Comparison of ENCODE assay signal across 10 cellular contexts in genomic region chr17:64709481-64709880, GRCh38. TPM values are rescaled to one million over a fixed set of nuclear protein-coding genes. Genes with fewer than 3 reads are reported as not detected.
DNase-seq lines count a peak whose midpoint lies in the region; ATAC-seq, FAIRE-seq and TF ChIP-seq lines count a peak whose summit lies in the region.
"Had no signal": no experiment of that assay in that cellular context is flagged by ENCODE, and none has a peak within 500 bp of the region (broad histone marks: within the 10 kb centered on the region; RNA-seq: fewer than 3 reads in every experiment).

No MANE protein-coding gene starts in this region.

- peaks cover 21% of the 10 kb centered on the region for H3K4me1 Mint-ChIP-seq in activated T-helper 17 cell treated with anti-CD3 and anti-CD28 coated beads, Interleukin-2, amount 50 U/mL, for 72 hours
- peaks cover 7% of the 10 kb centered on the region for H3K4me1 Mint-ChIP-seq in type B pancreatic cell (ENCODE audit: unreplicated experiment)

- no peaks in the 10 kb centered on the region for H3K9me3 ChIP-seq in left ventricle myocardium inferior (replicated peaks)
- no peaks in the 10 kb centered on the region for H3K9me3 ChIP-seq in lower lobe of right lung
- H3K9me3 ChIP-seq in gastrocnemius medialis = no peaks in the 10 kb centered on the region

- no peaks in the 10 kb centered on the region for H3K9me3 Mint-ChIP-seq in activated T-helper 17 cell treated with anti-CD3 and anti-CD28 coated beads, Interleukin-2, amount 50 U/mL, for 72 hours
- H3K9me3 Mint-ChIP-seq in type B pancreatic cell = no peaks in the 10 kb centered on the region
- H3K9me3 Mint-ChIP-seq: neural crest cell had no signal

- intact Hi-C loops in left ventricle myocardium inferior (cut with micrococcal nuclease) = no loop called here
- intact Hi-C loops in cardiac septum (cut with DNase I) = no loop called here
- intact Hi-C loops in lower lobe of right lung (cut with DNase I) = no loop called here
- intact Hi-C loops in gastrocnemius medialis (cut with DNase I; ENCODE audit: low total_unique reads) = no loop called here

- H3K36me3 ChIP-seq in left ventricle myocardium inferior = no peaks in the 10 kb centered on the region
- no peaks in the 10 kb centered on the region for H3K36me3 ChIP-seq in lower lobe of right lung
- H3K36me3 ChIP-seq in gastrocnemius medialis = no peaks in the 10 kb centered on the region

- no peaks in the 10 kb centered on the region for H3K36me3 Mint-ChIP-seq in activated T-helper 17 cell treated with anti-CD3 and anti-CD28 coated beads, Interleukin-2, amount 50 U/mL, for 72 hours (ENCODE audit: low read depth)
- H3K36me3 Mint-ChIP-seq in type B pancreatic cell = no peaks in the 10 kb centered on the region

- FAIRE-seq in D721Med (lab: Jason Lieb, UNC) = no peak

- H3K27ac ChIP-seq in left ventricle myocardium inferior (replicated peaks) (peak overlapping the region; percentile 67), lower lobe of right lung (peak overlapping the region; percentile 77), gastrocnemius medialis (no peak overlapping the region)

- H3K4me1 ChIP-seq in left ventricle myocardium inferior (peaks cover 50% of the 10 kb centered on the region), lower lobe of right lung (peaks cover 65% of the 10 kb centered on the region), gastrocnemius medialis (peaks cover 5 to 7% of the 10 kb centered on the region in 2 donors)

- in situ Hi-C loops in gastrocnemius medialis (cut with MboI; ENCODE audit: low sequenced_read_pairs in 4 of 4) = no loop called here

- no peak for TF ChIP-seq CTCF in left ventricle myocardium inferior (IDR thresholded peaks at IDR 0.05; ENCODE audit: borderline replicate concordance)
- TF ChIP-seq CTCF in lower lobe of right lung (IDR thresholded peaks at IDR 0.05) = no peak
- no peak for TF ChIP-seq CTCF in gastrocnemius medialis (IDR thresholded peaks at IDR 0.05 in 4 of 5, conservative IDR thresholded peaks at IDR 0.05 in 1 of 5)
- no peak for TF ChIP-seq CTCF in D721Med (IDR thresholded peaks at IDR 0.05; ENCODE audit: insufficient read depth, missing control alignments)
- TF ChIP-seq CTCF in type B pancreatic cell (conservative IDR thresholded peaks at IDR 0.05) = no peak

- H3K4me3 Mint-ChIP-seq in activated T-helper 17 cell treated with anti-CD3 and anti-CD28 coated beads, Interleukin-2, amount 50 U/mL, for 72 hours = peak overlapping the region; percentile 57
- no peak overlapping the region for H3K4me3 Mint-ChIP-seq in type B pancreatic cell
- H3K4me3 Mint-ChIP-seq: neural crest cell had no signal

- no peaks in the 10 kb centered on the region for H3K27me3 Mint-ChIP-seq in activated T-helper 17 cell treated with anti-CD3 and anti-CD28 coated beads, Interleukin-2, amount 50 U/mL, for 72 hours
- peaks cover 4% of the 10 kb centered on the region for H3K27me3 Mint-ChIP-seq in type B pancreatic cell

- DNase-seq in left ventricle myocardium inferior (no peak), cardiac septum (ENCODE audit: low spot score) (no peak), lower lobe of right lung (no peak), gastrocnemius medialis (no peak), NCI-H1417 (lab: John Stamatoyannopoulos, UW) (no peak), D721Med (ENCODE audit: insufficient read length, low spot score) (no peak), type B pancreatic cell (ENCODE audit: extremely low spot score, unreplicated experiment) (no peak)
- DNase-seq: NCI-H524 had no signal

- H3K27me3 ChIP-seq in left ventricle myocardium inferior (ENCODE audit: low read depth) = no peaks in the 10 kb centered on the region
- H3K27me3 ChIP-seq in lower lobe of right lung (ENCODE audit: low read depth) = no peaks in the 10 kb centered on the region
- no peaks in the 10 kb centered on the region for H3K27me3 ChIP-seq in gastrocnemius medialis

- peak overlapping the region; percentile 87 for H3K27ac Mint-ChIP-seq in activated T-helper 17 cell treated with anti-CD3 and anti-CD28 coated beads, Interleukin-2, amount 50 U/mL, for 72 hours
- no peak overlapping the region for H3K27ac Mint-ChIP-seq in type B pancreatic cell

- H3K4me3 ChIP-seq in left ventricle myocardium inferior (no peak overlapping the region), lower lobe of right lung (no peak overlapping the region), gastrocnemius medialis (no peak overlapping the region)

- no peak for TF ChIP-seq POLR2A in gastrocnemius medialis (IDR thresholded peaks at IDR 0.05)

- no peak for ATAC-seq in activated T-helper 17 cell treated with anti-CD3 and anti-CD28 coated beads, Interleukin-2, amount 50 U/mL, for 72 hours (replicated peaks)
- no peak for ATAC-seq in lower lobe of right lung
- ATAC-seq in gastrocnemius medialis = no peak

RNA-seq across cellular contexts. Expression of gene SMURF2, which starts 47.4 kb away (rescaled TPM):
- 11.5 TPM for total RNA-seq in left ventricle myocardium inferior
- total RNA-seq in cardiac septum = 17.4 TPM
- 10 to 100 TPM; 13.4 to 14.2 TPM for total RNA-seq in activated T-helper 17 cell treated with anti-CD3 and anti-CD28 coated beads, Interleukin-2, amount 50 U/mL, for 72 hours
- total RNA-seq in lower lobe of right lung = 39.6 TPM
- total RNA-seq in gastrocnemius medialis = 10 to 100 TPM in 3 of 4 donors, 1 to 10 TPM in 1; 8.9 to 15.3 (median 11.4) TPM
- 22.3 and 26.6 TPM in 2 replicates for total RNA-seq in type B pancreatic cell (ENCODE audit: low replicate concordance)

Comparison
In these comparisons a context has a peak if more than half of its experiments do, and no peak if none do; other contexts are left out.
1. H3K27ac ChIP-seq: peak in left ventricle myocardium inferior (single experiment) and lower lobe of right lung (single experiment); none in gastrocnemius medialis (0 of 4).